ENCODE assay signal across 8 cellular contexts in genomic region chr17:81221842-81222619, GRCh38. TPM values are rescaled to one million over a fixed set of nuclear protein-coding genes. Genes with fewer than 3 reads are reported as not detected.
DNase-seq lines count a peak whose midpoint lies in the region; ATAC-seq, FAIRE-seq and TF ChIP-seq lines count a peak whose summit lies in the region.

No MANE protein-coding gene starts in this region.

- no peaks in the 10 kb centered on the region for H3K27me3 ChIP-seq in BE2C
- H3K27me3 ChIP-seq in KMS-11 (ENCODE audit: insufficient read depth, low read depth): no peaks in the 10 kb centered on the region
- no peaks in the 10 kb centered on the region for H3K27me3 ChIP-seq in duodenal mucosa (ENCODE audit: control insufficient read depth in 1 of 2, insufficient read depth in 2 of 2, low read length in 2 of 2)

- no peaks in the 10 kb centered on the region for H3K79me2 ChIP-seq in KMS-11 (ENCODE audit: insufficient read depth, low read depth)

- H3K4me3 ChIP-seq in BE2C (ENCODE audit: low read depth, low read length) (peak overlapping the region; percentile 65), KMS-11 (IDR thresholded peaks at IDR 0.05; ENCODE audit: insufficient read depth, low read depth, low read length) (no peak overlapping the region), duodenal mucosa (ENCODE audit: low read depth in 1 of 2, low read length in 2 of 2) (peak overlapping the region; percentile 75 to 77)

- H3K36me3 Mint-ChIP-seq in natural killer cell treated with Interleukin-12 subunit alpha and Interleukin-12 subunit beta and Interleukin-15 and Interleukin-18, amount 100 ng/mL, for 72 hours: no peaks in the 10 kb centered on the region

- H3K27ac ChIP-seq in KMS-11 (no peak overlapping the region), duodenal mucosa (ENCODE audit: low read depth, low read length) (no peak overlapping the region)

- FAIRE-seq in RCC 7860 (lab: Jason Lieb, UNC): no peak

- H3K9me3 Mint-ChIP-seq in natural killer cell treated with Interleukin-12 subunit alpha and Interleukin-12 subunit beta and Interleukin-15 and Interleukin-18, amount 100 ng/mL, for 72 hours: no peaks in the 10 kb centered on the region

- H3K36me3 ChIP-seq in BE2C: peaks cover 5% of the 10 kb centered on the region
- H3K36me3 ChIP-seq in KMS-11 (ENCODE audit: insufficient read depth): no peaks in the 10 kb centered on the region
- peaks cover 0 to under 1% of the 10 kb centered on the region in 2 donors for H3K36me3 ChIP-seq in duodenal mucosa (ENCODE audit: control insufficient read depth in 1 of 2, insufficient read depth in 2 of 2, low read length in 2 of 2)

- H2AFZ ChIP-seq in KMS-11 (ENCODE audit: low read depth): peak overlapping the region; percentile 85

- no peak for ATAC-seq in natural killer cell treated with Interleukin-12 subunit alpha and Interleukin-12 subunit beta and Interleukin-15 and Interleukin-18, amount 100 ng/mL, for 72 hours
- no peak for ATAC-seq in GM21619 (IDR thresholded peaks at IDR 0.05; ENCODE audit: unreplicated experiment)

- TF ChIP-seq CTCF in BE2C (IDR thresholded peaks at IDR 0.05; ENCODE audit: low read depth, low read length) (no peak), KMS-11 (conservative IDR thresholded peaks at IDR 0.05; ENCODE audit: low read depth, low read length) (no peak)

- no peaks in the 10 kb centered on the region for H4K20me1 ChIP-seq in KMS-11 (ENCODE audit: insufficient read depth)

- DNase-seq in BE2C: no peak
- DNase-seq in natural killer cell treated with Interleukin-12 subunit alpha and Interleukin-12 subunit beta and Interleukin-15 and Interleukin-18, amount 100 ng/mL, for 72 hours (ENCODE audit: low spot score): no peak
- DNase-seq in NK-92 (lab: John Stamatoyannopoulos, UW; ENCODE audit: unreplicated experiment): no peak
- DNase-seq in GM19240 (ENCODE audit: insufficient read length, low spot score): no peak
- no peak for DNase-seq in RCC 7860 (ENCODE audit: low spot score)

- H3K27ac Mint-ChIP-seq in natural killer cell treated with Interleukin-12 subunit alpha and Interleukin-12 subunit beta and Interleukin-15 and Interleukin-18, amount 100 ng/mL, for 72 hours: no peak overlapping the region

- no peaks in the 10 kb centered on the region for H3K27me3 Mint-ChIP-seq in natural killer cell treated with Interleukin-12 subunit alpha and Interleukin-12 subunit beta and Interleukin-15 and Interleukin-18, amount 100 ng/mL, for 72 hours

- peaks cover 7 to 12% of the 10 kb centered on the region in 2 donors for H3K4me1 Mint-ChIP-seq in natural killer cell treated with Interleukin-12 subunit alpha and Interleukin-12 subunit beta and Interleukin-15 and Interleukin-18, amount 100 ng/mL, for 72 hours (ENCODE audit: low read depth in 2 of 2)

- peak overlapping the region; percentile 89 for H3K4me3 Mint-ChIP-seq in natural killer cell treated with Interleukin-12 subunit alpha and Interleukin-12 subunit beta and Interleukin-15 and Interleukin-18, amount 100 ng/mL, for 72 hours

- H3K9ac ChIP-seq in KMS-11 (peak overlapping the region; percentile 52; the same call in 1 of the 2 replicates), duodenal mucosa (ENCODE audit: low read depth in 1 of 2, low read length in 2 of 2) (peak overlapping the region; percentile 5 to 61)

- H3K4me2 ChIP-seq in KMS-11: peak overlapping the region; percentile 75

- no peaks in the 10 kb centered on the region for H3K4me1 ChIP-seq in BE2C
- H3K4me1 ChIP-seq in KMS-11 (ENCODE audit: low read depth, poor library complexity, severe bottlenecking): peaks cover 18% of the 10 kb centered on the region
- H3K4me1 ChIP-seq in duodenal mucosa (ENCODE audit: control insufficient read depth in 1 of 2, insufficient read depth in 2 of 2, low read length in 2 of 2): peaks cover 15 to 21% of the 10 kb centered on the region in 2 donors

- H3K9me3 ChIP-seq in BE2C (no peaks in the 10 kb centered on the region), duodenal mucosa (ENCODE audit: control insufficient read depth in 1 of 2, low read length in 2 of 2) (no peaks in the 10 kb centered on the region)

RNA-seq across cellular contexts. Expression of gene CEP131, which starts 0.7 kb away (rescaled TPM):
- polyA plus RNA-seq in BE2C (2012; ENCODE audit: insufficient read depth, insufficient read length, low read depth): 25.5 TPM
- total RNA-seq in natural killer cell treated with Interleukin-12 subunit alpha and Interleukin-12 subunit beta and Interleukin-15 and Interleukin-18, amount 100 ng/mL, for 72 hours: 10 to 100 TPM in 1 of 2 donors, 1 to 10 TPM in 1; 7.8 to 14.5 TPM

RNA-seq across cellular contexts. Expression of gene TEPSIN, which starts 16.8 kb away (rescaled TPM):
- polyA plus RNA-seq in BE2C (2012; ENCODE audit: insufficient read depth, insufficient read length, low read depth): 43.8 TPM
- total RNA-seq in natural killer cell treated with Interleukin-12 subunit alpha and Interleukin-12 subunit beta and Interleukin-15 and Interleukin-18, amount 100 ng/mL, for 72 hours: 10 to 100 TPM; 47.9 to 61.7 TPM

RNA-seq across cellular contexts. Expression of gene NDUFAF8, which starts 17.1 kb away (rescaled TPM):
- polyA plus RNA-seq in BE2C (2012; ENCODE audit: insufficient read depth, insufficient read length, low read depth): 287 TPM
- total RNA-seq in natural killer cell treated with Interleukin-12 subunit alpha and Interleukin-12 subunit beta and Interleukin-15 and Interleukin-18, amount 100 ng/mL, for 72 hours: 100 to 1,000 TPM in 1 of 2 donors, 10 to 100 TPM in 1; 58.1 to 107 TPM

RNA-seq across cellular contexts. Expression of gene AATK, which starts 56.0 kb away (rescaled TPM):
- 7.5 TPM for polyA plus RNA-seq in BE2C (2012; ENCODE audit: insufficient read depth, insufficient read length, low read depth)
- total RNA-seq in natural killer cell treated with Interleukin-12 subunit alpha and Interleukin-12 subunit beta and Interleukin-15 and Interleukin-18, amount 100 ng/mL, for 72 hours: 1 to 10 TPM; 1.8 to 7.6 TPM

RNA-seq across cellular contexts. Expression of gene PVALEF, which starts 56.7 kb away (rescaled TPM):
- polyA plus RNA-seq in BE2C (2012; ENCODE audit: insufficient read depth, insufficient read length, low read depth): not detected
- total RNA-seq in natural killer cell treated with Interleukin-12 subunit alpha and Interleukin-12 subunit beta and Interleukin-15 and Interleukin-18, amount 100 ng/mL, for 72 hours: not detected
